ENCODE assay signal across 1 cellular context in genomic region chr6:26553739-26554668, GRCh38.
TF ChIP-seq lines count a peak whose summit lies in the region.

No MANE protein-coding gene starts in this region.

TF ChIP-seq in GM12878, 131 proteins besides CTCF, POLR2A, EP300 and RAD21 (continued from another document):
- TF ChIP-seq BCL11A (IDR thresholded peaks at IDR 0.05; ENCODE audit: low read depth, low read length) (0 out of 2 replicates have a peak, but pooled peaks have one; percentile 12), ZNF217 (IDR thresholded peaks at IDR 0.05) (peak; percentile 52; the same call in 1 of the 2 replicates), E2F8 (IDR thresholded peaks at IDR 0.05; ENCODE audit: low read depth, partially characterized antibody) (peak; percentile 66), IKZF1 (conservative IDR thresholded peaks at IDR 0.05) (peak; percentile 51), YY1 (IDR thresholded peaks at IDR 0.05; ENCODE audit: low read depth, low read length) (peak; percentile 69), IKZF2 (IDR thresholded peaks at IDR 0.05) (peak in 1 of 2 experiments; percentile 62), E4F1 (IDR thresholded peaks at IDR 0.05; ENCODE audit: borderline replicate concordance, partially characterized antibody) (no peak), GABPA (IDR thresholded peaks at IDR 0.05; ENCODE audit: low read depth) (peak; percentile 64; the same call in 1 of the 2 replicates), PKNOX1 (IDR thresholded peaks at IDR 0.05) (0 out of 2 replicates have a peak, but pooled peaks have one; percentile 5), PAX5 (IDR thresholded peaks at IDR 0.05; ENCODE audit: borderline replicate concordance, low read depth, low read length) (peak; percentile 23; the same call in 1 of the 2 replicates), PRDM15 (CRISPR knock-in tag; IDR thresholded peaks at IDR 0.05) (no peak), YBX1 (IDR thresholded peaks at IDR 0.05) (no peak), RELB (IDR thresholded peaks at IDR 0.05; ENCODE audit: low read depth) (peak; percentile 61; the same call in 1 of the 2 replicates), IRF3 (IDR thresholded peaks at IDR 0.05) (peak; percentile 39; the same call in 1 of the 2 replicates), IRF4 (IDR thresholded peaks at IDR 0.05; ENCODE audit: low read depth, low read length) (peak; percentile 55; the same call in 1 of the 2 replicates), TCF3 (IDR thresholded peaks at IDR 0.05; ENCODE audit: borderline replicate concordance, insufficient read depth, low read depth, low read length) (peak; percentile 61; the same call in 1 of the 2 replicates)
TF ChIP-seq in GM12878: peak in this region for 43.
